Comparison of ENCODE assay signal across 13 cellular contexts in the genomic region with DNA sequence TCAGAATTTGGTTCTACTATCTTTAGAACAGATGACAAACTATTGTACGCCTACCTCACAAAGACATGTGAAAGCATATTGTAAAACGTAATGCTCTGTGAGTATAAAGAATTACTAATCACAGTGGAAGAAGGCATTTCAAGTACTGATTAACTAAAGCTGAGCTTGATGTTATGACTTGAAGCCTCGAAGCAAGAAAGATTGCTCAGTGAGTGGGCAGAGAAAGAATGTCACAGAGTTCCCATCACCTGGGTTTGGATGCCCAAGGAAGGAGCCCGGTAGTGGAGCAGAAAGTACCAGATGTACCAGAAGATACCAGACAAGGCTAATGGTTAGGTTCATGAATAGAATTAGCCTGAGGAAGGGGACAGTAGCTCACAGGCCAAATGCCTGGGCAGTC. TPM values are rescaled to one million over a fixed set of nuclear protein-coding genes. Genes with fewer than 3 reads are reported as not detected.
DNase-seq lines count a peak whose midpoint lies in the region; ATAC-seq and TF ChIP-seq lines count a peak whose summit lies in the region.
"Had no signal": no experiment of that assay in that cellular context is flagged by ENCODE, and none has a peak within 500 bp of the region (broad histone marks: within the 10 kb centered on the region; RNA-seq: fewer than 3 reads in every experiment).

No MANE protein-coding gene starts in this region.

- H3K4me3 ChIP-seq in epithelial cell of proximal tubule (ENCODE audit: low read depth, low read length) (no peak overlapping the region), vagina (no peak overlapping the region), upper lobe of left lung (no peak overlapping the region)
- H3K4me3 ChIP-seq: A549 had no signal

- intact Hi-C loops in vagina (cut with DNase I): no loop called here

- H3K9me3 ChIP-seq in vagina: no peaks in the 10 kb centered on the region
- H3K9me3 ChIP-seq in upper lobe of left lung: no peaks in the 10 kb centered on the region
- H3K9me3 ChIP-seq: A549 had no signal

- ATAC-seq in HG02642 (IDR thresholded peaks at IDR 0.05; ENCODE audit: poor library complexity, unreplicated experiment): no peak
- ATAC-seq in upper lobe of left lung (ENCODE audit: low FRiP score in 2 of 2): no peak
- ATAC-seq: A549; CD8-positive, alpha-beta T cell had no signal

- no peaks in the 10 kb centered on the region for H3K4me1 ChIP-seq in vagina
- no peaks in the 10 kb centered on the region for H3K4me1 ChIP-seq in upper lobe of left lung
- H3K4me1 ChIP-seq: A549 had no signal

- no peak for TF ChIP-seq CTCF in epithelial cell of proximal tubule (conservative IDR thresholded peaks at IDR 0.05; ENCODE audit: low read depth, low read length)
- TF ChIP-seq CTCF in vagina (IDR thresholded peaks at IDR 0.05): no peak
- no peak for TF ChIP-seq CTCF in upper lobe of left lung (IDR thresholded peaks at IDR 0.05)

- DNase-seq in HK-2 (ENCODE audit: unreplicated experiment) (peak; percentile 13), epithelial cell of proximal tubule (ENCODE audit: low read depth) (peak; percentile 88), left kidney (ENCODE audit: low read depth, low spot score) (peak; percentile 24), vagina (ENCODE audit: extremely low spot score in 2 of 2) (no peak), upper lobe of left lung (no peak)
- no peak for DNase-seq in activated CD4-positive, CD25-positive, alpha-beta regulatory T cell treated with anti-CD3 and anti-CD28 coated beads, Interleukin-2, amount 50 U/mL, for 72 hours
- DNase-seq: CD8-positive, alpha-beta T cell; COR-L47; DND-41; GDM1; H7 had no signal

- 81 to 83% methylated on average over 4 of the region's 4 CpGs for WGBS in upper lobe of left lung, 2 donors

- H3K27me3 ChIP-seq in vagina (no peaks in the 10 kb centered on the region), upper lobe of left lung (no peaks in the 10 kb centered on the region)

- H3K27ac ChIP-seq in vagina: no peak overlapping the region
- H3K27ac ChIP-seq in upper lobe of left lung: no peak overlapping the region
- H3K27ac ChIP-seq: A549 had no signal

- no peak for TF ChIP-seq EP300 in upper lobe of left lung (IDR thresholded peaks at IDR 0.05)

- TF ChIP-seq POLR2A in vagina (IDR thresholded peaks at IDR 0.05): no peak
- no peak for TF ChIP-seq POLR2A in upper lobe of left lung (IDR thresholded peaks at IDR 0.05)

- H3K36me3 ChIP-seq in vagina (no peaks in the 10 kb centered on the region), upper lobe of left lung (no peaks in the 10 kb centered on the region)

RNA-seq across cellular contexts. Expression of a gene that starts 39.5 kb away (rescaled TPM):
- total RNA-seq in epithelial cell of proximal tubule (6.1 and 13.5 TPM in 2 replicates), vagina (27.3 TPM), upper lobe of left lung (1 to 10 TPM; 2.7 to 6.7 (median 4.5) TPM)

Comparison
In these comparisons a context has a peak if more than half of its experiments do, and no peak if none do; other contexts are left out.
1. DNase-seq: peak in HK-2 (single experiment), epithelial cell of proximal tubule (single experiment) and left kidney (single experiment); none in vagina (0 of 2), upper lobe of left lung (0 of 2) and activated CD4-positive, CD25-positive, alpha-beta regulatory T cell treated with anti-CD3 and anti-CD28 coated beads, Interleukin-2, amount 50 U/mL, for 72 hours (single experiment).